27 cellular contexts compared by ENCODE assay signal in the genomic region with DNA sequence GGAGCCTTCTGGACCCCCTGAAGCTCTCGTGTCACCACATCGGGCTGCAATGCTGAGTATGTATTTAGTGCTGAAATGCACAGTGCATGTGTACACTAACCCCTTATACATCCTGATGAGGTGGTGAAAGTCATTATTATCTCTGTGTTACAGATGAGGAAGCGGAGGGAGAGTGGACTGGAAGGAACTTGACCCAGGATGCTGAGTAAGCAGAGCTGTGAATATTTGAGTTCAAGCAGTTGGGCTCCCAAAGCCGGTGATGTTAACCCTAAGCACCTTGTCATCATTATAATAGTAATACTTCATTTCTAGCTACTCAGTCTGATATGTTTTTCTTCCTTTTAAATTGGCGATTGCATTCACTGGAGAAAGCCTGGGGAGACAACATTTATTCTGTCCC.
"Had no signal": no experiment of that assay in that cellular context is flagged by ENCODE, and none has a peak within 500 bp of the region (broad histone marks: within the 10 kb centered on the region; RNA-seq: fewer than 3 reads in every experiment).

No MANE protein-coding gene starts in this region.

- ATAC-seq: activated CD4-positive, alpha-beta T cell treated with anti-CD3 and anti-CD28 coated beads for 36 hours; activated naive CD4-positive, alpha-beta T cell treated with anti-CD3 and anti-CD28 coated beads, Interleukin-2, amount 50 U/mL, for 72 hours; activated naive CD8-positive, alpha-beta T cell treated with anti-CD3 and anti-CD28 coated beads, Interleukin-2, amount 50 U/mL, for 24 hours; body of pancreas; Panc1 had no signal

- H3K4me3 ChIP-seq: ascending aorta, body of pancreas, SJSA1 had no signal

- DNase-seq: activated CD4-positive, alpha-beta memory T cell treated with anti-CD3 and anti-CD28 coated beads, Interleukin-2, amount 10 ng/mL, durations not matched to agents 7 days and 5 days; activated CD4-positive, alpha-beta T cell treated with anti-CD3 and anti-CD28 coated beads for 36 hours; activated CD4-positive, alpha-beta T cell treated with anti-CD3 and anti-CD28 coated beads, Interleukin-2, amount 50 U/mL, for 1 hour; activated CD8-positive, alpha-beta memory T cell treated with anti-CD3 and anti-CD28 coated beads, Interleukin-2, amount 50 U/mL, for 48 hours; activated naive CD4-positive, alpha-beta T cell treated with Interleukin-2 at 50 U/mL for 16 hours; activated naive CD8-positive, alpha-beta T cell treated with anti-CD3 and anti-CD28 coated beads, Interleukin-2, amount 50 U/mL, for 24 hours; activated T-cell treated with anti-CD3 and anti-CD28 coated beads, Interleukin-2, amount 50 U/mL, for 1 hour; amniotic stem cell; body of pancreas; Karpas-422; MM.1S; NCI-H1105; NCI-H1436; NCI-H1694 treated with DMSO at 0.1 percent for 48 hours; NCI-H2029 treated with DMSO at 0.1 percent for 48 hours; NCI-H345; NCI-H510A; NCI-H526 treated with DMSO at 0.1 percent for 48 hours; NCI-H82; Right ventricle myocardium superior; WERI-Rb-1 had no signal

- H3K27me3 ChIP-seq: ascending aorta, body of pancreas, SJSA1 had no signal

- H3K4me1 ChIP-seq: ascending aorta, body of pancreas, SJSA1 had no signal

- H3K36me3 ChIP-seq: ascending aorta, SJSA1, WERI-Rb-1 had no signal

- FAIRE-seq: bronchial epithelial cell had no signal

- H3K9me3 ChIP-seq: body of pancreas, SJSA1 had no signal

- H3K27ac ChIP-seq: ascending aorta, body of pancreas, RWPE1, SJSA1, WERI-Rb-1 had no signal
